ENCODE assay signal across 10 cellular contexts in the genomic region with DNA sequence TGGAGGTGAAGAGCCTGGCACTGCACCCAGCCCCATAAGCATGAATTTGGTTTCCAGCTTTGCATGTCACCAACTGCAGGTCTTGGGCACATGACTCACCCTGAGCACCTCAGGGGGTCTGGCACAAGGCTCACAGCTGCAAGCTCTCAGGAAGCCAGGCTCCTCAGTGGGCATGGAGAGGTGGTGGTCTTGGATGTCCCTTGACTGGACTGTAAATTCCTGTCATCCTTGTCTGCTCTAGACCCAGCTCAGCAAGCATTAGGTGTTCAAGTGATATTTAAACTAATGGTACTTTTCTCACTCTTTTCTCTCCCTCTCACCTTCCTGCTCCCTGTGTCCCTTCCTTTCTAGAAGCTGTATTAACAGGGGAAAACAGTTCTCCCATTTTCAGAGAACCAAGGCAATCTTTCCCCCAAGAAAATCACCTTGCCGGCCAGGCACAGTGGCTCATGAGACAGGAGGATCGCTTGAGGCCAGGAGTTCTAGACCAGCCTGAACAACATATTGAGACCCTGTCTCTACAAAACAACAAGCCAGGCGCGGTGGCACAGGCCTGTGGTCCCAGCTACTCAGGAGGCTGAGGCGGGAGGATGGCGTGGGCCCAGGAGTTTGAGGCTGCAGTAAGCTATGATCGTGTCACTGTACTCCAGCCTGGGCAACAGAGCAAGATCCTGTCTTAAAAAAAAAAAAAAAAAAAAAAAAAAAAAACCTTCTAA. TPM values are rescaled to one million over a fixed set of nuclear protein-coding genes. Genes with fewer than 3 reads are reported as not detected.
A peak's percentile ranks its signal among the peaks of the same experiment; 100 is the strongest.
DNase-seq lines count a peak whose midpoint lies in the region; ATAC-seq and TF ChIP-seq lines count a peak whose summit lies in the region.
"Had no signal": no experiment of that assay in that cellular context is flagged by ENCODE, and none has a peak within 500 bp of the region (broad histone marks: within the 10 kb centered on the region; RNA-seq: fewer than 3 reads in every experiment).

No MANE protein-coding gene starts in this region.

- intact Hi-C loops in activated T-helper 1 cell treated with anti-CD3 and anti-CD28 coated beads, Interleukin-12 subunit alpha, Interleukin-12 subunit beta, Interleukin-2, Interleukin-4 antibody, amounts not matched to agents 30 ng/mL and 10 ng/mL and 1 ng/mL, durations not matched to agents 14 hours and 24 hours and 36 hours (cut with micrococcal nuclease): no loop called here
- intact Hi-C loops in lower lobe of right lung (cut with DNase I): no loop called here
- intact Hi-C loops in heart right ventricle (cut with DNase I): no loop called here

- H2AFZ ChIP-seq in ACC112 (ENCODE audit: low read length, unreplicated experiment): no peak overlapping the region

- H3K27me3 ChIP-seq in ACC112 (ENCODE audit: insufficient read depth, low read length) (no peaks in the 10 kb centered on the region), lower lobe of right lung (ENCODE audit: low read depth) (no peaks in the 10 kb centered on the region), gastroesophageal sphincter (no peaks in the 10 kb centered on the region), heart right ventricle (no peaks in the 10 kb centered on the region)

- H3K4me3 ChIP-seq in ACC112 (ENCODE audit: low read depth, low read length) (no peak overlapping the region), lower lobe of right lung (no peak overlapping the region), gastroesophageal sphincter (no peak overlapping the region), heart right ventricle (no peak overlapping the region)

- no peaks in the 10 kb centered on the region for H3K9me3 Mint-ChIP-seq in HFFc6
- H3K9me3 Mint-ChIP-seq in activated T-helper 1 cell treated with anti-CD3 and anti-CD28 coated beads, Interleukin-12 subunit alpha, Interleukin-12 subunit beta, Interleukin-2, Interleukin-4 antibody, amounts not matched to agents 30 ng/mL and 10 ng/mL and 1 ng/mL, durations not matched to agents 14 hours and 24 hours and 36 hours: no peaks in the 10 kb centered on the region
- H3K9me3 Mint-ChIP-seq: activated T-cell treated with anti-CD3 and anti-CD28 coated beads, Interleukin-2, amount 50 U/mL, for 4 hours had no signal

- no peaks in the 10 kb centered on the region for H3K36me3 ChIP-seq in ACC112 (ENCODE audit: insufficient read depth, low read length)
- no peaks in the 10 kb centered on the region for H3K36me3 ChIP-seq in lower lobe of right lung
- no peaks in the 10 kb centered on the region for H3K36me3 ChIP-seq in gastroesophageal sphincter
- no peaks in the 10 kb centered on the region for H3K36me3 ChIP-seq in heart right ventricle

- H3K4me3 Mint-ChIP-seq in HFFc6: peak overlapping the region; percentile 77
- H3K4me3 Mint-ChIP-seq in activated T-helper 1 cell treated with anti-CD3 and anti-CD28 coated beads, Interleukin-12 subunit alpha, Interleukin-12 subunit beta, Interleukin-2, Interleukin-4 antibody, amounts not matched to agents 30 ng/mL and 10 ng/mL and 1 ng/mL, durations not matched to agents 14 hours and 24 hours and 36 hours: peak overlapping the region; percentile 33

- peaks cover 3% of the 10 kb centered on the region for H3K27me3 Mint-ChIP-seq in HFFc6 (ENCODE audit: insufficient read depth)
- H3K27me3 Mint-ChIP-seq in activated T-helper 1 cell treated with anti-CD3 and anti-CD28 coated beads, Interleukin-12 subunit alpha, Interleukin-12 subunit beta, Interleukin-2, Interleukin-4 antibody, amounts not matched to agents 30 ng/mL and 10 ng/mL and 1 ng/mL, durations not matched to agents 14 hours and 24 hours and 36 hours (ENCODE audit: insufficient read depth): peaks cover 40% of the 10 kb centered on the region

- peak overlapping the region; percentile 83 for H3K27ac Mint-ChIP-seq in HFFc6
- H3K27ac Mint-ChIP-seq in activated T-helper 1 cell treated with anti-CD3 and anti-CD28 coated beads, Interleukin-12 subunit alpha, Interleukin-12 subunit beta, Interleukin-2, Interleukin-4 antibody, amounts not matched to agents 30 ng/mL and 10 ng/mL and 1 ng/mL, durations not matched to agents 14 hours and 24 hours and 36 hours: no peak overlapping the region

- TF ChIP-seq CTCF in HFFc6 (IDR thresholded peaks at IDR 0.05) (no peak), lower lobe of right lung (IDR thresholded peaks at IDR 0.05) (no peak), gastroesophageal sphincter (IDR thresholded peaks at IDR 0.05) (no peak), heart right ventricle (IDR thresholded peaks at IDR 0.05) (no peak)

- H3K9me3 ChIP-seq in lower lobe of right lung: no peaks in the 10 kb centered on the region
- H3K9me3 ChIP-seq in gastroesophageal sphincter: no peaks in the 10 kb centered on the region
- no peaks in the 10 kb centered on the region for H3K9me3 ChIP-seq in heart right ventricle

- DNase-seq in HFFc6 (peak; percentile 12), lower lobe of right lung (no peak), heart right ventricle (no peak)
- no peak for DNase-seq in activated T-helper 1 cell treated with anti-CD3 and anti-CD28 coated beads, Interleukin-12 subunit alpha, Interleukin-12 subunit beta, Interleukin-2, Interleukin-4 antibody, amounts not matched to agents 30 ng/mL and 10 ng/mL and 1 ng/mL, durations not matched to agents 14 hours and 24 hours and 36 hours (ENCODE audit: low spot score)

- no CpG with 5 or more reads among the region's 7 CpGs for WGBS in gastroesophageal sphincter (ENCODE audit: low coverage in 1 of 2), 2 donors
- 79 to 81% methylated on average over 7 of the region's 7 CpGs for WGBS in heart right ventricle, 2 donors

- no peaks in the 10 kb centered on the region; the same call in 1 of the 2 replicates for H3K36me3 Mint-ChIP-seq in HFFc6 (ENCODE audit: low read depth)
- peaks cover 6% of the 10 kb centered on the region for H3K36me3 Mint-ChIP-seq in activated T-helper 1 cell treated with anti-CD3 and anti-CD28 coated beads, Interleukin-12 subunit alpha, Interleukin-12 subunit beta, Interleukin-2, Interleukin-4 antibody, amounts not matched to agents 30 ng/mL and 10 ng/mL and 1 ng/mL, durations not matched to agents 14 hours and 24 hours and 36 hours (ENCODE audit: low read depth)

- TF ChIP-seq POLR2A in gastroesophageal sphincter (IDR thresholded peaks at IDR 0.05): no peak

- H3K4me1 Mint-ChIP-seq in HFFc6 (ENCODE audit: low read depth): peaks cover 72% of the 10 kb centered on the region
- peaks cover 43% of the 10 kb centered on the region for H3K4me1 Mint-ChIP-seq in activated T-helper 1 cell treated with anti-CD3 and anti-CD28 coated beads, Interleukin-12 subunit alpha, Interleukin-12 subunit beta, Interleukin-2, Interleukin-4 antibody, amounts not matched to agents 30 ng/mL and 10 ng/mL and 1 ng/mL, durations not matched to agents 14 hours and 24 hours and 36 hours (ENCODE audit: low read depth)

- ATAC-seq in lower lobe of right lung (peak in 1 of 2 donors; percentile 13), HG02885 (IDR thresholded peaks at IDR 0.05; ENCODE audit: poor library complexity, unreplicated experiment) (no peak), gastroesophageal sphincter (no peak), GM19395 (IDR thresholded peaks at IDR 0.05; ENCODE audit: unreplicated experiment) (no peak), heart right ventricle (no peak)

- H3K27ac ChIP-seq in ACC112 (ENCODE audit: low read depth, low read length) (peak overlapping the region; percentile 57), lower lobe of right lung (peak overlapping the region; percentile 68), gastroesophageal sphincter (peak overlapping the region in 2 of 4 donors; percentile 7 to 26), heart right ventricle (peak overlapping the region in 2 of 10 donors; percentile 7 to 51)
- H3K27ac ChIP-seq: KMS-11 had no signal

- H3K4me1 ChIP-seq in ACC112 (ENCODE audit: control insufficient read depth, insufficient read depth, low read length, unreplicated experiment): peaks cover 40% of the 10 kb centered on the region
- peaks cover 64% of the 10 kb centered on the region for H3K4me1 ChIP-seq in lower lobe of right lung
- peaks cover 0 to 53% (median 24%) of the 10 kb centered on the region in 3 donors for H3K4me1 ChIP-seq in gastroesophageal sphincter
- peaks cover 9 to 66% (median 51%) of the 10 kb centered on the region in 9 donors for H3K4me1 ChIP-seq in heart right ventricle

- no peaks in the 10 kb centered on the region for H3K79me2 ChIP-seq in ACC112 (ENCODE audit: control insufficient read depth, insufficient read depth, low read length, unreplicated experiment)

- no peak for TF ChIP-seq EP300 in gastroesophageal sphincter (IDR thresholded peaks at IDR 0.05)

RNA-seq across cellular contexts. Expression of a gene that starts 5.1 kb away (rescaled TPM):
- 10 to 100 TPM; 51.8 to 81.5 (median 72.7) TPM for total RNA-seq in HFFc6 (2021; fragmentation: NEBNext Ultra II Directional; extraction: Animal tissue kit (Norgen Biotek cat#: 25700))
- total RNA-seq in activated T-helper 1 cell treated with anti-CD3 and anti-CD28 coated beads, Interleukin-12 subunit alpha, Interleukin-12 subunit beta, Interleukin-2, Interleukin-4 antibody, amounts not matched to agents 30 ng/mL and 10 ng/mL and 1 ng/mL, durations not matched to agents 14 hours and 24 hours and 36 hours: 0.93 and 0.96 TPM in 2 replicates
- total RNA-seq in lower lobe of right lung (70.9 TPM), gastroesophageal sphincter (10 to 100 TPM; 17.4 to 78.4 (median 36.2) TPM), heart right ventricle (10 to 100 TPM; 42.5 to 91.4 (median 63.5) TPM)
- polyA plus RNA-seq in heart right ventricle: 10 to 100 TPM; 47.4 to 97.4 TPM
